9 cellular contexts compared by ENCODE assay signal in the genomic region with DNA sequence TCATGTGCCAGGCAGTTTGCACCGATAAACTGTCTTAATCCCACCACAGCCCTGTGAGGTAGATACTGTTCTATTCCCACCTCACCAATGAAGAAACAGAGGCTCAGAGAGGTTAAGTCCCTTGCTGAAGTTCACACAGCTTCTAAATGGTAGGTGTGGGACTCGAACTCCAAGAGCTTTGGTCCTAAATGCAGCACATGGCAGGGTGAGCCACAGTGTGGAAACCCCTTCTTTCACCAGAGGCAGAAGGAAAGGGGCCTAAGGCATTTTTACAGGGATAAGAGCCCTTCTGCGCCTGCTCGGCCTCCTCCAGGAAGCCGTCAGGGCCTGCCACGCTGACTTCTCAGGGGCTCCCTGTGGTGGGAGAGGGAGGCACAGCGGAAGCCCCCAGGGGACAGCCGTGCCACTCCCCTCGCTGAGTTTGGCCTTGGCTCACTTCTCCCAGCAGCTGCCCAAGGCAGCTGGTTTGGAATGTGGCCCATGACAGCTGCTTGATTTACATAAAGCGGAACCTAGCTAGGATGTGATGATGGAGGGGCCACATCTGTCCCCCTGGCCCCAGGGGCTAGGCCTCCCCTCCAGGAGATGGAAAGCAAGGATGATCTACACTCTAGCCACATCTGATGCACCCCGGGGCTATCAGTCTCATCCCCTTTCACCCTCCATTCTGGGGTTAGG. TPM values are rescaled to one million over a fixed set of nuclear protein-coding genes. Genes with fewer than 3 reads are reported as not detected.
DNase-seq lines count a peak whose midpoint lies in the region; ATAC-seq and TF ChIP-seq lines count a peak whose summit lies in the region.
"Had no signal": no experiment of that assay in that cellular context is flagged by ENCODE, and none has a peak within 500 bp of the region (broad histone marks: within the 10 kb centered on the region; RNA-seq: fewer than 3 reads in every experiment).

No MANE protein-coding gene starts in this region.

- H3K4me3 Mint-ChIP-seq in activated naive CD8-positive, alpha-beta T cell treated with anti-CD3 and anti-CD28 coated beads for 36 hours, result no peak overlapping the region
- H3K4me3 Mint-ChIP-seq in stimulated activated naive B cell treated with anti-CD40 and anti-IgM and Interleukin-4, amounts not matched to agents 10 μg/mL and 1 μg/mL and 100 μg/mL, for 72 hours, result peak overlapping the region; percentile 72 to 76
- no peak overlapping the region for H3K4me3 Mint-ChIP-seq in mesothelial cell of epicardium

- H3K9me3 Mint-ChIP-seq in activated naive CD8-positive, alpha-beta T cell treated with anti-CD3 and anti-CD28 coated beads for 36 hours, result no peaks in the 10 kb centered on the region
- no peaks in the 10 kb centered on the region for H3K9me3 Mint-ChIP-seq in stimulated activated naive B cell treated with anti-CD40 and anti-IgM and Interleukin-4, amounts not matched to agents 10 μg/mL and 1 μg/mL and 100 μg/mL, for 72 hours
- H3K9me3 Mint-ChIP-seq in mesothelial cell of epicardium, result no peaks in the 10 kb centered on the region

- no peaks in the 10 kb centered on the region for H3K27me3 Mint-ChIP-seq in activated naive CD8-positive, alpha-beta T cell treated with anti-CD3 and anti-CD28 coated beads for 36 hours
- H3K27me3 Mint-ChIP-seq in stimulated activated naive B cell treated with anti-CD40 and anti-IgM and Interleukin-4, amounts not matched to agents 10 μg/mL and 1 μg/mL and 100 μg/mL, for 72 hours, result no peaks in the 10 kb centered on the region
- no peaks in the 10 kb centered on the region for H3K27me3 Mint-ChIP-seq in mesothelial cell of epicardium (ENCODE audit: low read depth)

- peak; percentile 61 for DNase-seq in NCI-H82 (lab: John Stamatoyannopoulos, UW)
- DNase-seq in NCI-H82 treated with DMSO at 0.1 percent for 48 hours (lab: John Stamatoyannopoulos, UW; ENCODE audit: unreplicated experiment), result no peak
- DNase-seq in activated naive CD8-positive, alpha-beta T cell treated with anti-CD3 and anti-CD28 coated beads for 36 hours, result no peak
- DNase-seq in stimulated activated naive B cell treated with anti-CD40 and anti-IgM and Interleukin-4, amounts not matched to agents 10 μg/mL and 1 μg/mL and 100 μg/mL, for 72 hours, result peak; percentile 63
- DNase-seq in effector CD8-positive, alpha-beta T cell (lab: John Stamatoyannopoulos, UW), result no peak
- DNase-seq in H4 (ENCODE audit: low spot score), result no peak
- DNase-seq in mesothelial cell of epicardium (ENCODE audit: low spot score in 2 of 2, unreplicated experiment in 2 of 2), result no peak

- peaks cover 68% of the 10 kb centered on the region for H3K4me1 Mint-ChIP-seq in activated naive CD8-positive, alpha-beta T cell treated with anti-CD3 and anti-CD28 coated beads for 36 hours
- peaks cover 81 to 100% of the 10 kb centered on the region in 2 donors for H3K4me1 Mint-ChIP-seq in stimulated activated naive B cell treated with anti-CD40 and anti-IgM and Interleukin-4, amounts not matched to agents 10 μg/mL and 1 μg/mL and 100 μg/mL, for 72 hours
- H3K4me1 Mint-ChIP-seq in mesothelial cell of epicardium, result peaks cover 2% of the 10 kb centered on the region

- no peak for TF ChIP-seq CTCF in mesothelial cell of epicardium (IDR thresholded peaks at IDR 0.05; ENCODE audit: unreplicated experiment)

- peak overlapping the region; percentile 78 for H3K27ac Mint-ChIP-seq in activated naive CD8-positive, alpha-beta T cell treated with anti-CD3 and anti-CD28 coated beads for 36 hours
- peak overlapping the region; percentile 98 for H3K27ac Mint-ChIP-seq in stimulated activated naive B cell treated with anti-CD40 and anti-IgM and Interleukin-4, amounts not matched to agents 10 μg/mL and 1 μg/mL and 100 μg/mL, for 72 hours
- H3K27ac Mint-ChIP-seq in mesothelial cell of epicardium, result no peak overlapping the region

- H3K36me3 Mint-ChIP-seq in activated naive CD8-positive, alpha-beta T cell treated with anti-CD3 and anti-CD28 coated beads for 36 hours, result peaks cover 60% of the 10 kb centered on the region
- H3K36me3 Mint-ChIP-seq in stimulated activated naive B cell treated with anti-CD40 and anti-IgM and Interleukin-4, amounts not matched to agents 10 μg/mL and 1 μg/mL and 100 μg/mL, for 72 hours, result peaks cover 45 to 78% of the 10 kb centered on the region in 2 donors
- H3K36me3 Mint-ChIP-seq in mesothelial cell of epicardium, result no peaks in the 10 kb centered on the region

- peak; percentile 25 for ATAC-seq in HG03095 (IDR thresholded peaks at IDR 0.05; ENCODE audit: unreplicated experiment)
- ATAC-seq in stimulated activated naive B cell treated with anti-CD40 and anti-IgM and Interleukin-4, amounts not matched to agents 10 μg/mL and 1 μg/mL and 100 μg/mL, for 72 hours (replicated peaks), result peak; percentile 58 to 59
- ATAC-seq: A549 had no signal

RNA-seq across cellular contexts. Expression of a gene that starts 35.4 kb away (rescaled TPM):
- 100 to 1,000 TPM; 339 to 343 TPM for total RNA-seq in activated naive CD8-positive, alpha-beta T cell treated with anti-CD3 and anti-CD28 coated beads for 36 hours
- 6.7 and 15.7 TPM in 2 replicates for total RNA-seq in H4 (2014; rRNA removed; shearing (Covaris generic))
- 10.6 to 11.8 TPM (median 11.2 TPM) in 3 replicates for total RNA-seq in mesothelial cell of epicardium

Comparison
In these comparisons a context has a peak if more than half of its experiments do, and no peak if none do; other contexts are left out.
1. DNase-seq: peak in NCI-H82 (single experiment) and stimulated activated naive B cell treated with anti-CD40 and anti-IgM and Interleukin-4, amounts not matched to agents 10 μg/mL and 1 μg/mL and 100 μg/mL, for 72 hours (single experiment); none in NCI-H82 treated with DMSO at 0.1 percent for 48 hours (single experiment), activated naive CD8-positive, alpha-beta T cell treated with anti-CD3 and anti-CD28 coated beads for 36 hours (single experiment), effector CD8-positive, alpha-beta T cell (single experiment), H4 (single experiment) and mesothelial cell of epicardium (0 of 2).
2. H3K4me3 Mint-ChIP-seq: peak in stimulated activated naive B cell treated with anti-CD40 and anti-IgM and Interleukin-4, amounts not matched to agents 10 μg/mL and 1 μg/mL and 100 μg/mL, for 72 hours (2 of 2); none in activated naive CD8-positive, alpha-beta T cell treated with anti-CD3 and anti-CD28 coated beads for 36 hours (single experiment) and mesothelial cell of epicardium (single experiment).
3. RNA of a gene that starts 35.4 kb away (total RNA-seq): 339 to 343 TPM in activated naive CD8-positive, alpha-beta T cell treated with anti-CD3 and anti-CD28 coated beads for 36 hours; 10.6 to 11.8 TPM in mesothelial cell of epicardium and 6.7 to 15.7 TPM in H4; every median in the first group is over 10 times any median in the second.